Comparison of ENCODE assay signal across 24 cellular contexts in genomic region chr2:219213026-219213415, GRCh38.
"Had no signal": no experiment of that assay in that cellular context is flagged by ENCODE, and none has a peak within 500 bp of the region (broad histone marks: within the 10 kb centered on the region; RNA-seq: fewer than 3 reads in every experiment).

No MANE protein-coding gene starts in this region.

- ATAC-seq: natural killer cell; right lobe of liver; stimulated activated memory B cell treated with anti-CD40 and anti-IgM and Interleukin-4, amounts not matched to agents 10 μg/mL and 1 μg/mL and 100 μg/mL, for 72 hours; stimulated activated naive CD8-positive, alpha-beta T cell treated with anti-CD3 and anti-CD28 coated beads, Interleukin-15, Interleukin-2, amounts not matched to agents 100 U/mL and 50 U/mL, for 24 hours had no signal

- H3K27ac ChIP-seq: left ventricle myocardium inferior, neural progenitor cell, ovary, right atrium auricular region, right lobe of liver, stomach, testis, transverse colon, upper lobe of left lung, vagina had no signal

- H3K27me3 Mint-ChIP-seq: naive B cell; progenitor cell of endocrine pancreas; stimulated activated memory B cell treated with anti-CD40 and anti-IgM and Interleukin-4, amounts not matched to agents 10 μg/mL and 1 μg/mL and 100 μg/mL, for 72 hours had no signal

- H3K27ac Mint-ChIP-seq: mesothelial cell of epicardium, nephron progenitor cell, neural progenitor cell, progenitor cell of endocrine pancreas had no signal

- H3K9me3 Mint-ChIP-seq: mesothelial cell of epicardium; naive B cell; natural killer cell; nephron progenitor cell; neural progenitor cell; stimulated activated memory B cell treated with anti-CD40 and anti-IgM and Interleukin-4, amounts not matched to agents 10 μg/mL and 1 μg/mL and 100 μg/mL, for 72 hours had no signal

- H3K36me3 Mint-ChIP-seq: natural killer cell had no signal

- DNase-seq: islet precursor cell; left ventricle myocardium inferior; mesendoderm; naive B cell; natural killer cell; nephron progenitor cell; stimulated activated CD4-positive, alpha-beta T cell treated with anti-CD3 and anti-CD28 coated beads, Interleukin-1b, Interleukin-23, amount 100 ng/mL, for 48 hours; stimulated activated CD4-positive, alpha-beta T cell treated with anti-CD3 and anti-CD28 coated beads, Interleukin-2, amount 100 ng/mL, for 48 hours; stimulated activated CD4-positive, alpha-beta T cell treated with anti-CD3 and anti-CD28 coated beads, Interleukin-4, amount 100 ng/mL, for 4 hours; stimulated activated CD8-positive, alpha-beta memory T cell treated with anti-CD3 and anti-CD28 coated beads, Interleukin-4, amount 100 ng/mL, for 48 hours; stimulated activated naive CD8-positive, alpha-beta T cell treated with anti-CD3 and anti-CD28 coated beads, Interleukin-15, Interleukin-2, amounts not matched to agents 100 U/mL and 50 U/mL, for 24 hours; stomach; thyroid gland; transverse colon had no signal

- H3K4me3 Mint-ChIP-seq: mesothelial cell of epicardium; natural killer cell; nephron progenitor cell; neural progenitor cell; stimulated activated memory B cell treated with anti-CD40 and anti-IgM and Interleukin-4, amounts not matched to agents 10 μg/mL and 1 μg/mL and 100 μg/mL, for 72 hours had no signal
